Comparison of ENCODE assay signal across 21 cellular contexts in genomic region chr9:91914404-91914803, GRCh38. TPM values are rescaled to one million over a fixed set of nuclear protein-coding genes. Genes with fewer than 3 reads are reported as not detected.
DNase-seq lines count a peak whose midpoint lies in the region; ATAC-seq and TF ChIP-seq lines count a peak whose summit lies in the region.
"Had no signal": no experiment of that assay in that cellular context is flagged by ENCODE, and none has a peak within 500 bp of the region (broad histone marks: within the 10 kb centered on the region; RNA-seq: fewer than 3 reads in every experiment).

No MANE protein-coding gene starts in this region.

- no peaks in the 10 kb centered on the region for H3K36me3 ChIP-seq in heart left ventricle
- H3K36me3 ChIP-seq in CD8-positive, alpha-beta memory T cell (ENCODE audit: insufficient read depth, low read length) = no peaks in the 10 kb centered on the region
- H3K36me3 ChIP-seq: HAP-1 had no signal

- H3K9me3 Mint-ChIP-seq in WTC11 = peaks cover 3% of the 10 kb centered on the region; the same call in 1 of the 2 replicates
- H3K9me3 Mint-ChIP-seq in CD8-positive, alpha-beta memory T cell = no peaks in the 10 kb centered on the region
- H3K9me3 Mint-ChIP-seq: CD4-positive, alpha-beta T cell had no signal

- peaks cover 10% of the 10 kb centered on the region for H3K27me3 Mint-ChIP-seq in WTC11 (ENCODE audit: low read depth)
- H3K27me3 Mint-ChIP-seq in CD8-positive, alpha-beta memory T cell = peaks cover 3 to 35% of the 10 kb centered on the region in 2 donors

- DNase-seq in cardiac septum (ENCODE audit: low spot score) = peak; percentile 72
- DNase-seq in heart left ventricle = no peak
- DNase-seq in WTC11 (ENCODE audit: low spot score) = peak; percentile 46
- DNase-seq in iPS-NIHi11 (ENCODE audit: low spot score) = peak; percentile 47
- no peak for DNase-seq in posterior cingulate gyrus
- DNase-seq in GM19238 (ENCODE audit: insufficient read length, low spot score) = no peak
- no peak for DNase-seq in DMS 273 (lab: John Stamatoyannopoulos, UW; ENCODE audit: unreplicated experiment)
- DNase-seq in CD8-positive, alpha-beta memory T cell = no peak
- DNase-seq: CD4-positive, alpha-beta T cell; DMS53; EL; MM.1S; NCI-H1105; NCI-H1694 treated with DMSO at 0.1 percent for 48 hours; NCI-H510A; NCI-H748 treated with DMSO at 0.1 percent for 48 hours; Right ventricle myocardium superior had no signal

- WGBS in heart left ventricle, 4 donors = 86 to 93% (median 89%) methylated on average over 9 to 10 of the region's 10 CpGs

- CTCF ChIA-PET in WTC11 (lab: Charles Lee) = interaction anchor here (1.7 to 1.8 kb wide), 2 partner anchors 36 to 40 kb away, joined by 5 read pairs; partner anchors contain the start of gene ROR2
- CTCF ChIA-PET in CD8-positive, alpha-beta memory T cell (lab: Charles Lee) = no interaction called here

- POLR2A ChIA-PET in WTC11 (lab: Charles Lee) = no interaction called here
- POLR2A ChIA-PET in CD8-positive, alpha-beta memory T cell (lab: Charles Lee) = no interaction called here

- no peaks in the 10 kb centered on the region for H3K4me1 ChIP-seq in heart left ventricle
- no peaks in the 10 kb centered on the region for H3K4me1 ChIP-seq in CD8-positive, alpha-beta memory T cell (ENCODE audit: insufficient read depth, low read length)
- H3K4me1 ChIP-seq: HAP-1 had no signal

- TF ChIP-seq CTCF in heart left ventricle (IDR thresholded peaks at IDR 0.05) (no peak), WTC11 (IDR thresholded peaks at IDR 0.05) (no peak)

- ATAC-seq in heart left ventricle = no peak
- ATAC-seq in WTC11 = peak; percentile 85

- no peaks in the 10 kb centered on the region; the same call in 1 of the 2 replicates for H3K36me3 Mint-ChIP-seq in WTC11
- no peaks in the 10 kb centered on the region for H3K36me3 Mint-ChIP-seq in CD8-positive, alpha-beta memory T cell

- peaks cover 0 to 4% (median 0%) of the 10 kb centered on the region in 9 donors for H3K27me3 ChIP-seq in heart left ventricle
- H3K27me3 ChIP-seq in CD8-positive, alpha-beta memory T cell (ENCODE audit: insufficient read depth, low read length, poor library complexity, severe bottlenecking) = no peaks in the 10 kb centered on the region

- H3K27ac ChIP-seq in heart left ventricle = no peak overlapping the region
- no peak overlapping the region for H3K27ac ChIP-seq in CD8-positive, alpha-beta memory T cell (ENCODE audit: low read depth, low read length)

- no peak for TF ChIP-seq POLR2A in heart left ventricle (IDR thresholded peaks at IDR 0.05)

- H3K4me3 Mint-ChIP-seq in WTC11 = no peak overlapping the region
- H3K4me3 Mint-ChIP-seq in CD8-positive, alpha-beta memory T cell = no peak overlapping the region
- H3K4me3 Mint-ChIP-seq: B cell; CD4-positive, alpha-beta T cell had no signal

- H3K9me3 ChIP-seq in heart left ventricle = no peaks in the 10 kb centered on the region
- H3K9me3 ChIP-seq in CD8-positive, alpha-beta memory T cell (ENCODE audit: low read length) = no peaks in the 10 kb centered on the region
- H3K9me3 ChIP-seq: HAP-1 had no signal

- H3K27ac Mint-ChIP-seq in WTC11 = no peak overlapping the region
- H3K27ac Mint-ChIP-seq in CD8-positive, alpha-beta memory T cell = no peak overlapping the region
- H3K27ac Mint-ChIP-seq: B cell; CD4-positive, alpha-beta T cell had no signal

- intact Hi-C loops in cardiac septum (cut with DNase I) = no loop called here
- intact Hi-C loops in heart left ventricle (cut with DNase I) = no loop called here
- intact Hi-C loops in posterior cingulate gyrus (cut with DNase I) = no loop called here

- no peak overlapping the region for H3K4me3 ChIP-seq in heart left ventricle
- no peak overlapping the region for H3K4me3 ChIP-seq in CD8-positive, alpha-beta memory T cell (ENCODE audit: low read length)
- H3K4me3 ChIP-seq: HAP-1 had no signal

- peaks cover 11% of the 10 kb centered on the region for H3K4me1 Mint-ChIP-seq in WTC11
- H3K4me1 Mint-ChIP-seq in CD8-positive, alpha-beta memory T cell = no peaks in the 10 kb centered on the region
- H3K4me1 Mint-ChIP-seq: B cell had no signal

TF ChIP-seq in WTC11, 78 proteins besides CTCF, POLR2A, EP300 and RAD21:
- TF ChIP-seq ZNF416 (CRISPR knock-in tag; IDR thresholded peaks at IDR 0.05) = no peak
- TF ChIP-seq TEAD4 (CRISPR knock-in tag; IDR thresholded peaks at IDR 0.05) = no peak
- no peak for TF ChIP-seq RORB (CRISPR knock-in tag; IDR thresholded peaks at IDR 0.05)
- TF ChIP-seq CREM (CRISPR knock-in tag; IDR thresholded peaks at IDR 0.05) = no peak
- TF ChIP-seq, protein P1, sequence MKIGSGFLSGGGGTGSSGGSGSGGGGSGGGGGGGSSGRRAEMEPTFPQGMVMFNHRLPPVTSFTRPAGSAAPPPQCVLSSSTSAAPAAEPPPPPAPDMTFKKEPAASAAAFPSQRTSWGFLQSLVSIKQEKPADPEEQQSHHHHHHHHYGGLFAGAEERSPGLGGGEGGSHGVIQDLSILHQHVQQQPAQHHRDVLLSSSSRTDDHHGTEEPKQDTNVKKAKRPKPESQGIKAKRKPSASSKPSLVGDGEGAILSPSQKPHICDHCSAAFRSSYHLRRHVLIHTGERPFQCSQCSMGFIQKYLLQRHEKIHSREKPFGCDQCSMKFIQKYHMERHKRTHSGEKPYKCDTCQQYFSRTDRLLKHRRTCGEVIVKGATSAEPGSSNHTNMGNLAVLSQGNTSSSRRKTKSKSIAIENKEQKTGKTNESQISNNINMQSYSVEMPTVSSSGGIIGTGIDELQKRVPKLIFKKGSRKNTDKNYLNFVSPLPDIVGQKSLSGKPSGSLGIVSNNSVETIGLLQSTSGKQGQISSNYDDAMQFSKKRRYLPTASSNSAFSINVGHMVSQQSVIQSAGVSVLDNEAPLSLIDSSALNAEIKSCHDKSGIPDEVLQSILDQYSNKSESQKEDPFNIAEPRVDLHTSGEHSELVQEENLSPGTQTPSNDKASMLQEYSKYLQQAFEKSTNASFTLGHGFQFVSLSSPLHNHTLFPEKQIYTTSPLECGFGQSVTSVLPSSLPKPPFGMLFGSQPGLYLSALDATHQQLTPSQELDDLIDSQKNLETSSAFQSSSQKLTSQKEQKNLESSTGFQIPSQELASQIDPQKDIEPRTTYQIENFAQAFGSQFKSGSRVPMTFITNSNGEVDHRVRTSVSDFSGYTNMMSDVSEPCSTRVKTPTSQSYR (CRISPR knock-in tag; IDR thresholded peaks at IDR 0.05) = no peak
- peak; percentile 94 for TF ChIP-seq NFYB (CRISPR knock-in tag; conservative IDR thresholded peaks at IDR 0.05; ENCODE audit: low read depth)
- TF ChIP-seq ATF3 (CRISPR knock-in tag; conservative IDR thresholded peaks at IDR 0.05) = no peak
- TF ChIP-seq, protein P2, sequence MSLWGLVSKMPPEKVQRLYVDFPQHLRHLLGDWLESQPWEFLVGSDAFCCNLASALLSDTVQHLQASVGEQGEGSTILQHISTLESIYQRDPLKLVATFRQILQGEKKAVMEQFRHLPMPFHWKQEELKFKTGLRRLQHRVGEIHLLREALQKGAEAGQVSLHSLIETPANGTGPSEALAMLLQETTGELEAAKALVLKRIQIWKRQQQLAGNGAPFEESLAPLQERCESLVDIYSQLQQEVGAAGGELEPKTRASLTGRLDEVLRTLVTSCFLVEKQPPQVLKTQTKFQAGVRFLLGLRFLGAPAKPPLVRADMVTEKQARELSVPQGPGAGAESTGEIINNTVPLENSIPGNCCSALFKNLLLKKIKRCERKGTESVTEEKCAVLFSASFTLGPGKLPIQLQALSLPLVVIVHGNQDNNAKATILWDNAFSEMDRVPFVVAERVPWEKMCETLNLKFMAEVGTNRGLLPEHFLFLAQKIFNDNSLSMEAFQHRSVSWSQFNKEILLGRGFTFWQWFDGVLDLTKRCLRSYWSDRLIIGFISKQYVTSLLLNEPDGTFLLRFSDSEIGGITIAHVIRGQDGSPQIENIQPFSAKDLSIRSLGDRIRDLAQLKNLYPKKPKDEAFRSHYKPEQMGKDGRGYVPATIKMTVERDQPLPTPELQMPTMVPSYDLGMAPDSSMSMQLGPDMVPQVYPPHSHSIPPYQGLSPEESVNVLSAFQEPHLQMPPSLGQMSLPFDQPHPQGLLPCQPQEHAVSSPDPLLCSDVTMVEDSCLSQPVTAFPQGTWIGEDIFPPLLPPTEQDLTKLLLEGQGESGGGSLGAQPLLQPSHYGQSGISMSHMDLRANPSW (CRISPR knock-in tag; conservative IDR thresholded peaks at IDR 0.05; ENCODE audit: low read depth) = no peak
- TF ChIP-seq SMAD3 (CRISPR knock-in tag; IDR thresholded peaks at IDR 0.05; ENCODE audit: borderline replicate concordance) = no peak

RNA-seq across cellular contexts. Expression of gene ROR2, which starts 35.6 kb away (rescaled TPM):
- total RNA-seq in cardiac septum = 0.65 TPM
- total RNA-seq in heart left ventricle = 1 to 10 TPM in 3 of 9 donors, under 1 TPM in 6; 0.18 to 9.0 (median 0.50) TPM
- polyA plus RNA-seq in heart left ventricle = under 1 TPM; 0.23 to 0.39 TPM
- 15.2 to 19.8 TPM (median 15.9 TPM) in 3 replicates for total RNA-seq in WTC11 (2021)
- not detected for total RNA-seq in CD8-positive, alpha-beta memory T cell
- polyA plus RNA-seq in CD8-positive, alpha-beta memory T cell = 2.0 TPM
- total RNA-seq: A172; CD4-positive, alpha-beta T cell; LHCN-M2 had no signal

Comparison
In these comparisons a context has a peak if more than half of its experiments do, and no peak if none do; other contexts are left out.
1. DNase-seq: peak in cardiac septum (single experiment), WTC11 (single experiment) and iPS-NIHi11 (single experiment); none in heart left ventricle (0 of 5), posterior cingulate gyrus (0 of 10), GM19238 (single experiment), DMS 273 (single experiment) and CD8-positive, alpha-beta memory T cell (0 of 5).